ENCODE assay signal across 8 cellular contexts in the genomic region with DNA sequence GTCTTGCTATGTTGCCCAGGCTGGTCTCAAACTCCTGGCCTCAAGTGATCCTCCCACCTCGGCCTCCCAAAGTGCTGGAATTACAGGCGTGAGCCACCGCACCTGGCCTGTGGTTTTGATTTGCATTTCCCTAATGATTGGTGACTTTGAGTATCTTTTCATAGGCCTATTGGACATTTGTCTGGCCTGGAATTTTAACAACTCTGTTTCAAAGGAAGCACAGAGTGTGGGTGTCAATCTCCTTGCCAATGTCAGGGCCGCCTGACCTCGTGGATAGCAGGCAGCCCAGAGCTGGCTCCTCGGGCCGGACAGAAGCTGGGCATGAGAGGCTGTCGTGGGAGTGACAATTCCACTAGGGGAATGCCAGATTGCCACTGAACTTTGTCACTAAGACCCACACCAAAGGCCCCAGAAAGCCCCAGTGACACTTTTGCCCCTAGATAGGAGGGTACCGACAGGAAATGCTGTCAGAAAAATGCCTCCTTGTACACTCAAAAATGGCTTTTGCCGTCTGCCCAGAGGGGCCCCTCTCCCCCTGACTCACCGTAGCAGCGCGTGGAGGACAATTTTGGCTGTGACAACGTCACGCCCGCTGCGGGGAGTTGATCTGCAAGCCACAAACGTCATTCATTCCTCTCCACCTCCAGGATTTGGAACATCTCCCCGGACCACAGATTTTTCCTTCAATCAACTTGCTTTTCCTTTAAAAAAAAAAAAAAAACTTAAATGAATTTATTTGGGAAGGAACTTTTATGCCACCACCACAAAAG. TPM values are rescaled to one million over a fixed set of nuclear protein-coding genes. Genes with fewer than 3 reads are reported as not detected.
DNase-seq lines count a peak whose midpoint lies in the region; ATAC-seq and TF ChIP-seq lines count a peak whose summit lies in the region.

No MANE protein-coding gene starts in this region.

- peak overlapping the region; percentile 100 for H3K27ac Mint-ChIP-seq in T-helper 17 cell
- H3K27ac Mint-ChIP-seq in neural crest cell (ENCODE audit: unreplicated experiment) = no peak overlapping the region

- H3K4me1 ChIP-seq in adrenal gland (replicated peaks in 1 of 2) (peaks cover 0 to 35% of the 10 kb centered on the region in 2 donors), thyroid gland (no peaks in the 10 kb centered on the region)

- TF ChIP-seq POLR2A in adrenal gland (IDR thresholded peaks at IDR 0.05) = no peak
- no peak for TF ChIP-seq POLR2A in thyroid gland (IDR thresholded peaks at IDR 0.05)

- intact Hi-C loops in adrenal gland (cut with DNase I) = no loop called here
- intact Hi-C loops in thyroid gland (cut with DNase I) = no loop called here

- H3K4me3 Mint-ChIP-seq in T-helper 17 cell (peak overlapping the region; percentile 86), neural crest cell (peak overlapping the region; percentile 59)

- DNase-seq in EL = peak; percentile 47
- DNase-seq in T-helper 17 cell = peak; percentile 70 to 87 (median 76)
- peak in 2 of 7 donors; percentile 24 to 62 for DNase-seq in adrenal gland
- no peak for DNase-seq in neural crest cell (ENCODE audit: low read depth, low spot score)
- no peak for DNase-seq in thyroid gland
- DNase-seq in RPMI8226 = no peak

- H3K27ac ChIP-seq in adrenal gland (peak overlapping the region in 4 of 5 donors; percentile 43 to 79 (median 74)), thyroid gland (peak overlapping the region in 2 of 3 donors; percentile 18 to 40)

- ATAC-seq in T-helper 17 cell (peak; percentile 77), HG02840 (IDR thresholded peaks at IDR 0.05; ENCODE audit: low FRiP score, unreplicated experiment) (no peak), esophagus mucosa (no peak)

- H3K27me3 ChIP-seq in adrenal gland = no peaks in the 10 kb centered on the region
- H3K27me3 ChIP-seq in thyroid gland = no peaks in the 10 kb centered on the region

- H3K27me3 Mint-ChIP-seq in T-helper 17 cell = no peaks in the 10 kb centered on the region
- H3K27me3 Mint-ChIP-seq in neural crest cell (ENCODE audit: low read depth) = no peaks in the 10 kb centered on the region

- H3K9me3 ChIP-seq in T-helper 17 cell (ENCODE audit: control insufficient read depth, low read length, poor library complexity, severe bottlenecking) = no peaks in the 10 kb centered on the region
- H3K9me3 ChIP-seq in adrenal gland (replicated peaks in 1 of 3) = no peaks in the 10 kb centered on the region
- no peaks in the 10 kb centered on the region for H3K9me3 ChIP-seq in thyroid gland

- peaks cover 2% of the 10 kb centered on the region for H3K36me3 Mint-ChIP-seq in T-helper 17 cell (ENCODE audit: low read depth)
- no peaks in the 10 kb centered on the region for H3K36me3 Mint-ChIP-seq in neural crest cell (ENCODE audit: low read depth)

- 49 to 67% (median 54%) methylated on average over 19 of the region's 19 CpGs for WGBS in adrenal gland, 4 donors
- 48 to 59% methylated on average over 18 to 19 of the region's 19 CpGs for WGBS in thyroid gland, 2 donors

- H3K36me3 ChIP-seq in adrenal gland (replicated peaks in 1 of 2) (no peaks in the 10 kb centered on the region), thyroid gland (no peaks in the 10 kb centered on the region)

- TF ChIP-seq CTCF in adrenal gland (IDR thresholded peaks at IDR 0.05) (no peak), neural crest cell (conservative IDR thresholded peaks at IDR 0.05) (no peak), thyroid gland (IDR thresholded peaks at IDR 0.05) (no peak)

- H3K4me3 ChIP-seq in adrenal gland = no peak overlapping the region
- no peak overlapping the region for H3K4me3 ChIP-seq in thyroid gland (replicated peaks in 1 of 3)

- H3K4me1 Mint-ChIP-seq in T-helper 17 cell = peaks cover 39% of the 10 kb centered on the region
- peaks cover 29% of the 10 kb centered on the region for H3K4me1 Mint-ChIP-seq in neural crest cell

- H3K9me3 Mint-ChIP-seq in neural crest cell = no peaks in the 10 kb centered on the region

RNA-seq across cellular contexts. Expression of gene ADGRE5, which starts 11.7 kb away (rescaled TPM):
- total RNA-seq in T-helper 17 cell (1,000 to 10,000 TPM; 1,097 to 1,799 TPM), adrenal gland (100 to 1,000 TPM in 1 of 8 donors, 10 to 100 TPM in 7; 26.8 to 103 (median 71.5) TPM), neural crest cell (0.91 and 1.4 TPM in 2 replicates), thyroid gland (10 to 100 TPM; 35.7 to 63.4 (median 37.8) TPM), esophagus mucosa (4.8 TPM)
- 10 to 100 TPM; 11.7 to 25.8 (median 15.9) TPM for polyA plus RNA-seq in adrenal gland

RNA-seq across cellular contexts. Expression of gene DDX39A, which starts 49.6 kb away (rescaled TPM):
- total RNA-seq in T-helper 17 cell (100 to 1,000 TPM; 276 to 284 TPM), adrenal gland (10 to 100 TPM; 30.7 to 60.7 (median 40.9) TPM), neural crest cell (131 and 132 TPM in 2 replicates), thyroid gland (10 to 100 TPM; 53.3 to 89.7 (median 59.7) TPM), esophagus mucosa (59.6 TPM)
- polyA plus RNA-seq in adrenal gland = 100 to 1,000 TPM in 2 of 3 donors, 10 to 100 TPM in 1; 26.7 to 262 (median 126) TPM

Comparison
In these comparisons a context has a peak if more than half of its experiments do, and no peak if none do; other contexts are left out.
1. DNase-seq: peak in EL (single experiment) and T-helper 17 cell (3 of 3); none in neural crest cell (single experiment), thyroid gland (0 of 2) and RPMI8226 (single experiment).
2. RNA of gene ADGRE5, which starts 11.7 kb away (total RNA-seq): 1,097 to 1,799 TPM in T-helper 17 cell; 26.8 to 103 TPM in adrenal gland, 35.7 to 63.4 TPM in thyroid gland, 4.8 TPM in esophagus mucosa (single experiment) and 0.91 to 1.4 TPM in neural crest cell; every median in the first group is over 10 times any median in the second.